Comparison of ENCODE assay signal across 17 cellular contexts in genomic region chr3:116837474-116837873, GRCh38.
DNase-seq lines count a peak whose midpoint lies in the region; ATAC-seq and TF ChIP-seq lines count a peak whose summit lies in the region.
"Had no signal": no experiment of that assay in that cellular context is flagged by ENCODE, and none has a peak within 500 bp of the region (broad histone marks: within the 10 kb centered on the region; RNA-seq: fewer than 3 reads in every experiment).

No MANE protein-coding gene starts in this region.

- H2BK120ac ChIP-seq in IMR-90 (ENCODE audit: low read depth, low read length): no peak overlapping the region
- H2BK120ac ChIP-seq in neuronal stem cell (ENCODE audit: low read depth, low read length): no peak overlapping the region

- H3K14ac ChIP-seq in IMR-90 (replicated peaks; ENCODE audit: low read depth, low read length) (no peak overlapping the region), neuronal stem cell (ENCODE audit: low read length) (no peak overlapping the region)

- H3K4ac ChIP-seq in IMR-90 (ENCODE audit: low read depth, low read length): no peak overlapping the region
- no peak overlapping the region for H3K4ac ChIP-seq in neuronal stem cell (ENCODE audit: low read length)

- H3K4me2 ChIP-seq in IMR-90 (ENCODE audit: low read depth, low read length) (no peak overlapping the region), neuronal stem cell (ENCODE audit: insufficient read depth, low read length, poor library complexity, severe bottlenecking) (no peak overlapping the region)
- H3K4me2 ChIP-seq: BLaER1, GM23338 had no signal

- H3K18ac ChIP-seq in IMR-90 (ENCODE audit: low read depth, low read length) (no peak overlapping the region), neuronal stem cell (ENCODE audit: low read length) (no peak overlapping the region)

- no CpG with 5 or more reads among the region's 3 CpGs for WGBS in IMR-90 (ENCODE audit: extremely low coverage in 2 of 2, insufficient read length in 1 of 2), 2 experiments
- WGBS in neuronal stem cell (ENCODE audit: extremely low coverage in 2 of 2, insufficient read length in 2 of 2, insufficient replicate concordance in 1 of 2), 2 donors: no CpG with 5 or more reads among the region's 3 CpGs
- 79% methylated on average over 3 of the region's 3 CpGs for WGBS in urinary bladder

- dilution Hi-C loops in IMR-90 (cut with HindIII; ENCODE audit: low sequenced_read_pairs, unreplicated experiment): no loop called here

- BruUV-seq in IMR-90 (replicated peaks; lab: Mats Ljungman, UMichigan): no TSS peak

- TF ChIP-seq CTCF in IMR-90 (conservative IDR thresholded peaks at IDR 0.05; ENCODE audit: low read depth, low read length): no peak

- H4K5ac ChIP-seq in IMR-90 (ENCODE audit: low read depth, low read length): no peak overlapping the region

- H3K9me1 ChIP-seq in IMR-90 (ENCODE audit: insufficient read depth, low read length): no peaks in the 10 kb centered on the region

- TF ChIP-seq RAD21 in IMR-90 (IDR thresholded peaks at IDR 0.05; ENCODE audit: low read length): no peak

- in situ Hi-C loops in IMR-90 (cut with MboI; ENCODE audit: low sequenced_read_pairs): no loop called here

- no peak overlapping the region for H2BK15ac ChIP-seq in IMR-90 (ENCODE audit: low read depth, low read length)
- no peak overlapping the region for H2BK15ac ChIP-seq in neuronal stem cell (ENCODE audit: low read length)

- H3K23ac ChIP-seq in IMR-90 (ENCODE audit: low read depth, low read length) (no peak overlapping the region), neuronal stem cell (ENCODE audit: low read depth, low read length, poor library complexity) (no peak overlapping the region)

- no peaks in the 10 kb centered on the region for H3K4me1 ChIP-seq in IMR-90 (ENCODE audit: control insufficient read depth, insufficient read depth, low read length)
- peaks cover 3 to 22% of the 10 kb centered on the region in 2 donors for H3K4me1 ChIP-seq in neuronal stem cell (ENCODE audit: control insufficient read depth in 2 of 2, insufficient read depth in 1 of 2, low read depth in 1 of 2, low read length in 2 of 2)
- no peaks in the 10 kb centered on the region for H3K4me1 ChIP-seq in urinary bladder (ENCODE audit: insufficient read depth)
- H3K4me1 ChIP-seq: BLaER1, Caco-2 had no signal

- no peaks in the 10 kb centered on the region for H3K79me1 ChIP-seq in IMR-90 (ENCODE audit: low read depth in 1 of 2, low read length in 2 of 2)
- H3K79me1 ChIP-seq in neuronal stem cell (ENCODE audit: low read depth, low read length): no peaks in the 10 kb centered on the region

- H3K4me3 ChIP-seq in IMR-90 (ENCODE audit: insufficient read depth, low read depth, low read length) (no peak overlapping the region), neuronal stem cell (ENCODE audit: low read length in 2 of 2) (no peak overlapping the region), urinary bladder (ENCODE audit: low read depth, low read length) (no peak overlapping the region)
- H3K4me3 ChIP-seq: BLaER1, GM23338 had no signal

- POLR2A ChIA-PET in IMR-90 (lab: Charles Lee; ENCODE audit: unreplicated experiment): no interaction called here

- no peak overlapping the region for H3K56ac ChIP-seq in IMR-90 (ENCODE audit: extremely low read depth, insufficient read depth, low read length)

- DNase-seq in IMR-90 (no peak), NCI-H2227 treated with DMSO at 0.1 percent for 48 hours (lab: John Stamatoyannopoulos, UW) (peak; percentile 16), neuronal stem cell (ENCODE audit: low spot score) (no peak), Kasumi-1 (lab: John Stamatoyannopoulos, UW) (no peak)
- DNase-seq: Caco-2; CD4-positive, CD25-positive, alpha-beta regulatory T cell; CD8-positive, alpha-beta T cell; DMS153; DND-41; H9 had no signal

- H2BK5ac ChIP-seq in IMR-90 (ENCODE audit: low read depth, low read length, poor library complexity, severe bottlenecking) (no peak overlapping the region), neuronal stem cell (ENCODE audit: low read length) (no peak overlapping the region)

- H3K9me3 ChIP-seq in IMR-90 (ENCODE audit: control insufficient read depth, insufficient read depth, low read length): no peaks in the 10 kb centered on the region
- no peaks in the 10 kb centered on the region for H3K9me3 ChIP-seq in neuronal stem cell (replicated peaks in 1 of 2; ENCODE audit: control insufficient read depth in 2 of 2, insufficient read depth in 1 of 2, low read depth in 1 of 2, low read length in 2 of 2)
- H3K9me3 ChIP-seq: BLaER1, Caco-2 had no signal

- no peak overlapping the region for H2AK5ac ChIP-seq in IMR-90 (ENCODE audit: low read depth, low read length)
- H2AK5ac ChIP-seq in neuronal stem cell (ENCODE audit: low read depth, low read length): no peak overlapping the region

- H2AFZ ChIP-seq in IMR-90 (replicated peaks; ENCODE audit: low read length, poor library complexity) (no peak overlapping the region), neuronal stem cell (ENCODE audit: low read length) (peak overlapping the region; percentile 35)
- H2AFZ ChIP-seq: GM23338 had no signal

- no peak overlapping the region for H4K91ac ChIP-seq in IMR-90 (ENCODE audit: insufficient read depth, low read depth, low read length)
- no peak overlapping the region for H4K91ac ChIP-seq in neuronal stem cell (ENCODE audit: low read depth, low read length, poor library complexity)

- H2BK12ac ChIP-seq in neuronal stem cell (ENCODE audit: low read length): no peak overlapping the region

- H3K9ac ChIP-seq in IMR-90 (ENCODE audit: low read depth, low read length) (no peak overlapping the region), neuronal stem cell (ENCODE audit: low read depth, low read length, poor library complexity) (no peak overlapping the region)
- H3K9ac ChIP-seq: BLaER1 had no signal

- intact Hi-C loops in IMR-90 (cut with micrococcal nuclease): no loop called here

- TF ChIP-seq POLR2A in IMR-90 (IDR thresholded peaks at IDR 0.05; ENCODE audit: low read depth, low read length): no peak

- H3K27me3 ChIP-seq in IMR-90 (ENCODE audit: control insufficient read depth, insufficient read depth, low read length): no peaks in the 10 kb centered on the region
- H3K27me3 ChIP-seq in neuronal stem cell (ENCODE audit: control insufficient read depth in 3 of 3, insufficient read depth in 3 of 3, low read depth in 1 of 3, low read length in 3 of 3): no peaks in the 10 kb centered on the region
- H3K27me3 ChIP-seq: BLaER1 had no signal

- H2AK9ac ChIP-seq in IMR-90 (replicated peaks; ENCODE audit: low read depth, low read length, poor library complexity): no peak overlapping the region

- no peaks in the 10 kb centered on the region for H4K20me1 ChIP-seq in IMR-90 (ENCODE audit: insufficient read depth, low read length)
- H4K20me1 ChIP-seq: BLaER1 had no signal

- no peaks in the 10 kb centered on the region for H3K36me3 ChIP-seq in IMR-90 (ENCODE audit: control insufficient read depth, insufficient read depth, low read length)
- no peaks in the 10 kb centered on the region for H3K36me3 ChIP-seq in neuronal stem cell (replicated peaks in 1 of 2; ENCODE audit: control insufficient read depth in 2 of 2, insufficient read depth in 2 of 2, low read length in 2 of 2)
- no peaks in the 10 kb centered on the region for H3K36me3 ChIP-seq in urinary bladder (ENCODE audit: insufficient read depth)
- H3K36me3 ChIP-seq: BLaER1 had no signal

- H2BK20ac ChIP-seq in IMR-90 (ENCODE audit: low read depth, low read length): no peak overlapping the region

- CTCF ChIA-PET in IMR-90 (lab: Yijun Ruan, JAX): no interaction called here

- ATAC-seq in IMR-90 (ENCODE audit: low read depth): no peak
- no peak for ATAC-seq in HG03159 (IDR thresholded peaks at IDR 0.05; ENCODE audit: unreplicated experiment)
- ATAC-seq in GM21515 (IDR thresholded peaks at IDR 0.05; ENCODE audit: unreplicated experiment): no peak
- ATAC-seq: CD8-positive, alpha-beta T cell; GM23338; HCT116 had no signal

- H3K27ac ChIP-seq in IMR-90 (ENCODE audit: insufficient read depth, low read length): no peak overlapping the region
- no peak overlapping the region for H3K27ac ChIP-seq in neuronal stem cell (replicated peaks; ENCODE audit: low read length)
- H3K27ac ChIP-seq in urinary bladder (ENCODE audit: low read depth): peak overlapping the region; percentile 10
- H3K27ac ChIP-seq: BLaER1, C4-2B had no signal

- no peak overlapping the region for H4K8ac ChIP-seq in IMR-90 (ENCODE audit: low read depth in 2 of 2, low read length in 2 of 2)
- no peak overlapping the region for H4K8ac ChIP-seq in neuronal stem cell (ENCODE audit: low read depth, low read length)

TF ChIP-seq in IMR-90, 13 proteins besides CTCF, POLR2A, EP300 and RAD21:
- no peak for TF ChIP-seq MXI1 (IDR thresholded peaks at IDR 0.05; ENCODE audit: borderline replicate concordance, low read depth, low read length)
- peak; percentile 72 for TF ChIP-seq MAFK (IDR thresholded peaks at IDR 0.05; ENCODE audit: low read depth, low read length)
